ENCODE assay signal across 19 cellular contexts in the genomic region with DNA sequence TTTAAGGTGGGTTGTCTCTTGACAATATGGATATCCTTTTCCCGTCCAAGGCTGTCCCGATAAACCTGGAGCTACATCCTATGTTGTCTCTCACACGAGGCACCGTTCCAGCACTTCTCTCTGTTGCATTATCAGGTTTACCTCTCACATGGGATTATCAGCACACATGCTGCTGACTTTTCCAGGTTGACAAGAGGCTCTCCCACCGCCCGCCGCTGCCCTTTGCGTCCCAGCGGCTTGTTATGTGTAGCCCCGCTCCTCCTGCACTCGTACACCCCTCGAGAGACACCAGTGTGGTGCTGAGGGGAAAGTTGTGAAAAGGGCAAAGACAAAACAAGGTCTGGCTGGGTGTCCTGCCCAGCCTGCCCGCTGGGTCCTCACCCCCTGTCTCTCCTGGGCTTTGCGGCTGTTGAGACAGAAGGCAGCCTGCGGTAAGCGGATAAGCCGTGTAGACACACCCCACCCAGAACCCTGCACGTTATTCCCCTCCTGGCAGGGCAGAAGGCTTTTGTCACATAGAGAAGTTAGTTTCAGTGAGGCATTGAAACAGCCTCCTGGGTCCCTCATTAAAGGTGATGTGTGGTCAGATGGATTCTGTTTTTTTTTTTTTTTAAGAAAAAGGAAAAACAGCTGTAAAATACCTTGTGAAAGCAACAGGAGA. TPM values are rescaled to one million over a fixed set of nuclear protein-coding genes. Genes with fewer than 3 reads are reported as not detected.
DNase-seq lines count a peak whose midpoint lies in the region; ATAC-seq and TF ChIP-seq lines count a peak whose summit lies in the region.
"Had no signal": no experiment of that assay in that cellular context is flagged by ENCODE, and none has a peak within 500 bp of the region (broad histone marks: within the 10 kb centered on the region; RNA-seq: fewer than 3 reads in every experiment).

No MANE protein-coding gene starts in this region.

- ATAC-seq in GM18519 (IDR thresholded peaks at IDR 0.05; ENCODE audit: low FRiP score, unreplicated experiment), result peak; percentile 42
- ATAC-seq in GM21381 (IDR thresholded peaks at IDR 0.05; ENCODE audit: unreplicated experiment), result no peak
- ATAC-seq: A549 had no signal

- peak; percentile 54 for TF ChIP-seq POLR2A in erythroblast (IDR thresholded peaks at IDR 0.05; ENCODE audit: low read length)

- peak; percentile 92 for DNase-seq in D341Med (ENCODE audit: low spot score)
- DNase-seq in NCI-H82 (lab: John Stamatoyannopoulos, UW), result peak; percentile 90
- DNase-seq in erythroblast (lab: John Stamatoyannopoulos, UW), result peak; percentile 78 to 90
- DNase-seq in H4 (ENCODE audit: low spot score), result no peak
- DNase-seq in activated CD4-positive, alpha-beta T cell treated with anti-CD3 and anti-CD28 coated beads for 48 hours, result no peak
- DNase-seq in HPDE6-E6E7 (ENCODE audit: extremely low spot score), result no peak
- DNase-seq: C1 segment of cervical spinal cord, DMS 273 treated with DMSO at 0.1 percent for 48 hours, H7, KBM-7, NCI-H1436, NCI-H2029, NCI-H2171, NCI-H446, NCI-H748 treated with DMSO at 0.1 percent for 48 hours, SW 1271 had no signal

RNA-seq across cellular contexts. Expression of gene UBE3C, which starts 38.7 kb away (rescaled TPM):
- total RNA-seq in H4 (2014; rRNA removed; shearing (Covaris generic)), result 56.2 and 65.3 TPM in 2 replicates

Comparison
In these comparisons a context has a peak if more than half of its experiments do, and no peak if none do; other contexts are left out.
1. DNase-seq: peak in D341Med (single experiment), NCI-H82 (single experiment) and erythroblast (2 of 2); none in H4 (single experiment), activated CD4-positive, alpha-beta T cell treated with anti-CD3 and anti-CD28 coated beads for 48 hours (single experiment) and HPDE6-E6E7 (single experiment).